15 cellular contexts compared by ENCODE assay signal in genomic region chr21:45081636-45082035, GRCh38. TPM values are rescaled to one million over a fixed set of nuclear protein-coding genes. Genes with fewer than 3 reads are reported as not detected.
DNase-seq lines count a peak whose midpoint lies in the region; ATAC-seq and TF ChIP-seq lines count a peak whose summit lies in the region.
"Had no signal": no experiment of that assay in that cellular context is flagged by ENCODE, and none has a peak within 500 bp of the region (broad histone marks: within the 10 kb centered on the region; RNA-seq: fewer than 3 reads in every experiment).

No MANE protein-coding gene starts in this region.

- H3K36me3 Mint-ChIP-seq in CD4-positive, alpha-beta T cell (ENCODE audit: low read depth), result no peaks in the 10 kb centered on the region
- peaks cover 15% of the 10 kb centered on the region for H3K36me3 Mint-ChIP-seq in activated naive CD8-positive, alpha-beta T cell treated with anti-CD3 and anti-CD28 coated beads, Interleukin-2, amount 10 ng/mL, durations not matched to agents 7 days and 5 days
- H3K36me3 Mint-ChIP-seq in natural killer cell treated with Interleukin-12 subunit alpha and Interleukin-12 subunit beta and Interleukin-15 and Interleukin-18, amount 100 ng/mL, for 72 hours, result no peaks in the 10 kb centered on the region

- peak overlapping the region; percentile 36 for H3K27ac ChIP-seq in CD4-positive, alpha-beta T cell (ENCODE audit: low read depth, low read length)
- peak overlapping the region; percentile 26; the same call in 1 of the 2 replicates for H3K27ac ChIP-seq in GM23248
- H3K27ac ChIP-seq: C4-2B, gastrocnemius medialis, tibial nerve had no signal

- H3K36me3 ChIP-seq in GM23248 (ENCODE audit: low read depth), result no peaks in the 10 kb centered on the region

- POLR2A ChIA-PET in CD4-positive, alpha-beta T cell (lab: Charles Lee), result interaction anchor here (1.1 kb wide), 1 partner anchor 154 kb away, joined by 4 read pairs; no protein-coding TSS in a partner anchor
- POLR2A ChIA-PET in activated naive CD8-positive, alpha-beta T cell treated with anti-CD3 and anti-CD28 coated beads, Interleukin-2, amount 10 ng/mL, durations not matched to agents 7 days and 5 days (lab: Charles Lee), result no interaction called here

- TF ChIP-seq CTCF in CD4-positive, alpha-beta T cell (IDR thresholded peaks at IDR 0.05), result no peak

- intact Hi-C loops in CD4-positive, alpha-beta T cell (cut with DNase I, micrococcal nuclease), result no loop called here
- intact Hi-C loops in sciatic nerve (cut with DNase I), result no loop called here

- H3K4me3 Mint-ChIP-seq in CD4-positive, alpha-beta T cell, result peak overlapping the region; percentile 59
- H3K4me3 Mint-ChIP-seq in activated naive CD8-positive, alpha-beta T cell treated with anti-CD3 and anti-CD28 coated beads, Interleukin-2, amount 10 ng/mL, durations not matched to agents 7 days and 5 days, result peak overlapping the region; percentile 59
- peak overlapping the region; percentile 70 for H3K4me3 Mint-ChIP-seq in natural killer cell treated with Interleukin-12 subunit alpha and Interleukin-12 subunit beta and Interleukin-15 and Interleukin-18, amount 100 ng/mL, for 72 hours

- H3K27me3 ChIP-seq in CD4-positive, alpha-beta T cell (ENCODE audit: control insufficient read depth, insufficient read depth, low read length), result no peaks in the 10 kb centered on the region
- no peaks in the 10 kb centered on the region for H3K27me3 ChIP-seq in GM23248 (replicated peaks; ENCODE audit: insufficient read depth)
- H3K27me3 ChIP-seq: gastrocnemius medialis, tibial nerve had no signal

- no peaks in the 10 kb centered on the region for H3K9me3 Mint-ChIP-seq in CD4-positive, alpha-beta T cell
- H3K9me3 Mint-ChIP-seq in activated naive CD8-positive, alpha-beta T cell treated with anti-CD3 and anti-CD28 coated beads, Interleukin-2, amount 10 ng/mL, durations not matched to agents 7 days and 5 days, result no peaks in the 10 kb centered on the region
- H3K9me3 Mint-ChIP-seq in natural killer cell treated with Interleukin-12 subunit alpha and Interleukin-12 subunit beta and Interleukin-15 and Interleukin-18, amount 100 ng/mL, for 72 hours, result peaks cover 7% of the 10 kb centered on the region

- in situ Hi-C loops in GM23248 (cut with MboI), result no loop called here

- H3K9ac ChIP-seq in GM23248, result 0 out of 2 replicates have a peak overlapping the region, but pooled peaks have one; percentile 1

- peak overlapping the region; percentile 94 for H3K27ac Mint-ChIP-seq in CD4-positive, alpha-beta T cell
- peak overlapping the region; percentile 93 for H3K27ac Mint-ChIP-seq in activated naive CD8-positive, alpha-beta T cell treated with anti-CD3 and anti-CD28 coated beads, Interleukin-2, amount 10 ng/mL, durations not matched to agents 7 days and 5 days
- H3K27ac Mint-ChIP-seq in natural killer cell treated with Interleukin-12 subunit alpha and Interleukin-12 subunit beta and Interleukin-15 and Interleukin-18, amount 100 ng/mL, for 72 hours, result peak overlapping the region; percentile 65 to 98

- H3K4me1 ChIP-seq in GM23248 (ENCODE audit: insufficient read depth), result peaks cover 29% of the 10 kb centered on the region

- peaks cover 98% of the 10 kb centered on the region for H3K4me1 Mint-ChIP-seq in CD4-positive, alpha-beta T cell (ENCODE audit: low read depth)
- peaks cover 88% of the 10 kb centered on the region for H3K4me1 Mint-ChIP-seq in activated naive CD8-positive, alpha-beta T cell treated with anti-CD3 and anti-CD28 coated beads, Interleukin-2, amount 10 ng/mL, durations not matched to agents 7 days and 5 days
- peaks cover 63 to 85% of the 10 kb centered on the region in 2 donors for H3K4me1 Mint-ChIP-seq in natural killer cell treated with Interleukin-12 subunit alpha and Interleukin-12 subunit beta and Interleukin-15 and Interleukin-18, amount 100 ng/mL, for 72 hours (ENCODE audit: low read depth in 2 of 2)

- no peak overlapping the region for H3K4me2 ChIP-seq in GM23248 (ENCODE audit: unreplicated experiment)

- H3K27me3 Mint-ChIP-seq in CD4-positive, alpha-beta T cell, result no peaks in the 10 kb centered on the region
- no peaks in the 10 kb centered on the region for H3K27me3 Mint-ChIP-seq in activated naive CD8-positive, alpha-beta T cell treated with anti-CD3 and anti-CD28 coated beads, Interleukin-2, amount 10 ng/mL, durations not matched to agents 7 days and 5 days
- H3K27me3 Mint-ChIP-seq in natural killer cell treated with Interleukin-12 subunit alpha and Interleukin-12 subunit beta and Interleukin-15 and Interleukin-18, amount 100 ng/mL, for 72 hours, result no peaks in the 10 kb centered on the region

- no peak for DNase-seq in CD4-positive, alpha-beta T cell
- DNase-seq in GM23248 (no peak), cerebellum (ENCODE audit: low spot score) (no peak), sciatic nerve (ENCODE audit: low spot score) (no peak)
- DNase-seq in activated naive CD8-positive, alpha-beta T cell treated with anti-CD3 and anti-CD28 coated beads, Interleukin-2, amount 10 ng/mL, durations not matched to agents 7 days and 5 days, result no peak
- DNase-seq in natural killer cell treated with Interleukin-12 subunit alpha and Interleukin-12 subunit beta and Interleukin-15 and Interleukin-18, amount 100 ng/mL, for 72 hours (ENCODE audit: low spot score), result no peak
- DNase-seq: gastrocnemius medialis, mucosa of descending colon, NCI-H2081 treated with DMSO at 0.1 percent for 48 hours, NCI-H526 treated with DMSO at 0.1 percent for 48 hours had no signal

- 99 to 100% methylated on average over 4 of the region's 4 CpGs for WGBS in GM23248 (ENCODE audit: low coverage in 1 of 2, low lambda C conversion rate in 2 of 2, missing lambda C conversion rate in 2 of 2), 2 experiments

- H4K20me1 ChIP-seq in GM23248 (ENCODE audit: insufficient read depth), result no peaks in the 10 kb centered on the region

- H3K79me2 ChIP-seq in GM23248 (ENCODE audit: insufficient read depth), result peaks cover 95% of the 10 kb centered on the region

- H2AFZ ChIP-seq in GM23248, result no peak overlapping the region

- no peaks in the 10 kb centered on the region for H3K9me3 ChIP-seq in CD4-positive, alpha-beta T cell (ENCODE audit: control insufficient read depth, low read length)
- H3K9me3 ChIP-seq in GM23248 (ENCODE audit: low read depth), result no peaks in the 10 kb centered on the region
- H3K9me3 ChIP-seq: gastrocnemius medialis, mucosa of descending colon, tibial nerve had no signal

- peaks cover 40% of the 10 kb centered on the region for H3F3A ChIP-seq in GM23248 (ENCODE audit: insufficient read depth)

- no peak overlapping the region for H3K4me3 ChIP-seq in GM23248
- H3K4me3 ChIP-seq: gastrocnemius medialis, mucosa of descending colon, tibial nerve had no signal

- no peak for ATAC-seq in CD4-positive, alpha-beta T cell (ENCODE audit: poor library complexity)
- ATAC-seq in activated naive CD8-positive, alpha-beta T cell treated with anti-CD3 and anti-CD28 coated beads, Interleukin-2, amount 10 ng/mL, durations not matched to agents 7 days and 5 days (ENCODE audit: low read depth), result no peak
- no peak for ATAC-seq in natural killer cell treated with Interleukin-12 subunit alpha and Interleukin-12 subunit beta and Interleukin-15 and Interleukin-18, amount 100 ng/mL, for 72 hours
- no peak for ATAC-seq in GM21526 (IDR thresholded peaks at IDR 0.05; ENCODE audit: low FRiP score, unreplicated experiment)
- no peak for ATAC-seq in GM18907 (IDR thresholded peaks at IDR 0.05; ENCODE audit: unreplicated experiment)
- ATAC-seq in sciatic nerve, result no peak
- ATAC-seq: gastrocnemius medialis, left lobe of liver had no signal

- no peaks in the 10 kb centered on the region for H3K9me2 ChIP-seq in GM23248 (ENCODE audit: insufficient read depth)

- CTCF ChIA-PET in CD4-positive, alpha-beta T cell (lab: Charles Lee), result interaction anchor here (1.7 kb wide), 1 partner anchor 21 kb away, joined by 5 read pairs; no protein-coding TSS in a partner anchor

RNA-seq across cellular contexts. Expression of gene ADARB1, which starts 7.3 kb away (rescaled TPM):
- 10 to 100 TPM; 27.5 to 28.6 TPM for total RNA-seq in CD4-positive, alpha-beta T cell
- 17.4 and 22.6 TPM in 2 replicates for total RNA-seq in GM23248 (2014; rRNA removed; shearing (Covaris generic))
- 16.3 and 18.7 TPM in 2 replicates for polyA plus RNA-seq in GM23248 (2016; fragmentation: Nextera tagmentation; extraction: Ambion mirVana)
- total RNA-seq in activated naive CD8-positive, alpha-beta T cell treated with anti-CD3 and anti-CD28 coated beads, Interleukin-2, amount 10 ng/mL, durations not matched to agents 7 days and 5 days, result 10 to 100 TPM; 48.3 to 48.4 TPM
- total RNA-seq in natural killer cell treated with Interleukin-12 subunit alpha and Interleukin-12 subunit beta and Interleukin-15 and Interleukin-18, amount 100 ng/mL, for 72 hours, result 10 to 100 TPM; 28.7 to 38.5 TPM
- total RNA-seq in cerebellum, result 42.6 TPM
- total RNA-seq in sciatic nerve, result 35.0 TPM
